In genomic region chr19:1853295-1854031, GRCh38 we compare ENCODE assay signal across 8 cellular contexts. TPM values are rescaled to one million over a fixed set of nuclear protein-coding genes. Genes with fewer than 3 reads are reported as not detected.
DNase-seq lines count a peak whose midpoint lies in the region; ATAC-seq and TF ChIP-seq lines count a peak whose summit lies in the region.

No MANE protein-coding gene starts in this region.

- H3K4me1 Mint-ChIP-seq in activated naive CD8-positive, alpha-beta T cell (ENCODE audit: low read depth): peaks cover 52% of the 10 kb centered on the region

- H2AFZ ChIP-seq in DND-41 (ENCODE audit: low read depth, low read length): no peak overlapping the region

- no peak overlapping the region; the same call in 1 of the 2 replicates for H3K4me2 ChIP-seq in DND-41 (ENCODE audit: insufficient read depth, low read length)

- peak overlapping the region; percentile 73 for H3K4me3 Mint-ChIP-seq in activated naive CD8-positive, alpha-beta T cell

- TF ChIP-seq CTCF in DND-41 (IDR thresholded peaks at IDR 0.05; ENCODE audit: borderline replicate concordance, extremely low read depth, low read length, poor library complexity, severe bottlenecking) (peak; percentile 89), cardiac muscle cell (IDR thresholded peaks at IDR 0.05; ENCODE audit: low read depth, low read length) (peak; percentile 94)

- no peak overlapping the region for H3K9ac ChIP-seq in DND-41 (ENCODE audit: low read depth, low read length)

- no peaks in the 10 kb centered on the region for H3K27me3 Mint-ChIP-seq in activated naive CD8-positive, alpha-beta T cell

- peaks cover 67% of the 10 kb centered on the region for H3K79me2 ChIP-seq in DND-41 (ENCODE audit: insufficient read depth, low read length)

- no peaks in the 10 kb centered on the region for H3K9me3 Mint-ChIP-seq in activated naive CD8-positive, alpha-beta T cell (ENCODE audit: low read depth)

- H3K27ac ChIP-seq in DND-41 (ENCODE audit: low read length) (no peak overlapping the region; the same call in 1 of the 2 replicates), cardiac muscle cell (no peak overlapping the region)

- H3K9me3 ChIP-seq in DND-41 (ENCODE audit: insufficient read depth, low read length, severe bottlenecking) (no peaks in the 10 kb centered on the region), cardiac muscle cell (ENCODE audit: low read depth) (no peaks in the 10 kb centered on the region)

- peaks cover 8% of the 10 kb centered on the region for H3K36me3 ChIP-seq in DND-41 (ENCODE audit: insufficient read depth, low read length)
- no peaks in the 10 kb centered on the region for H3K36me3 ChIP-seq in cardiac muscle cell

- ATAC-seq in DND-41 (ENCODE audit: insufficient read depth, low read depth) (peak; percentile 52), sciatic nerve (peak; percentile 20), GM19455 (IDR thresholded peaks at IDR 0.05; ENCODE audit: unreplicated experiment) (no peak), HG02970 (IDR thresholded peaks at IDR 0.05; ENCODE audit: low FRiP score, unreplicated experiment) (no peak)

- H3K4me3 ChIP-seq in DND-41 (ENCODE audit: low read depth in 1 of 2, low read length in 2 of 2): no peak overlapping the region
- no peak overlapping the region for H3K4me3 ChIP-seq in cardiac muscle cell

- H3K27ac Mint-ChIP-seq in activated naive CD8-positive, alpha-beta T cell: peak overlapping the region; percentile 88

- H3K27me3 ChIP-seq in DND-41 (ENCODE audit: insufficient read depth, low read length, poor library complexity) (no peaks in the 10 kb centered on the region), cardiac muscle cell (no peaks in the 10 kb centered on the region)

- H4K20me1 ChIP-seq in DND-41 (ENCODE audit: insufficient read depth, low read length): peaks cover 71% of the 10 kb centered on the region

- no peaks in the 10 kb centered on the region for H3K36me3 Mint-ChIP-seq in activated naive CD8-positive, alpha-beta T cell

- DNase-seq in DND-41 (peak; percentile 76), Kasumi-1 (lab: John Stamatoyannopoulos, UW) (peak; percentile 81 to 82), SW 1271 (lab: John Stamatoyannopoulos, UW) (peak; percentile 49 to 77), cardiac muscle cell (ENCODE audit: low read depth in 1 of 2, low spot score in 1 of 2) (peak; percentile 76 to 82), sciatic nerve (ENCODE audit: low spot score) (peak; percentile 84)

- H3K4me1 ChIP-seq in DND-41 (ENCODE audit: insufficient read depth, low read length) (peaks cover 35% of the 10 kb centered on the region), cardiac muscle cell (ENCODE audit: low read depth) (peaks cover 38% of the 10 kb centered on the region)

- intact Hi-C loops in sciatic nerve (cut with DNase I): no loop called here

RNA-seq across cellular contexts. Expression of gene REXO1, which starts 5.2 kb away (rescaled TPM):
- total RNA-seq in cardiac muscle cell: 24.4 and 39.7 TPM in 2 replicates
- 19.2 and 21.3 TPM in 2 replicates for polyA plus RNA-seq in cardiac muscle cell
- total RNA-seq in sciatic nerve: 34.2 TPM

RNA-seq across cellular contexts. Expression of gene KLF16, which starts 9.9 kb away (rescaled TPM):
- 5.3 and 9.3 TPM in 2 replicates for total RNA-seq in cardiac muscle cell
- 9.1 and 20.8 TPM in 2 replicates for polyA plus RNA-seq in cardiac muscle cell
- 20.2 TPM for total RNA-seq in sciatic nerve

RNA-seq across cellular contexts. Expression of gene ABHD17A, which starts 31.8 kb away (rescaled TPM):
- total RNA-seq in cardiac muscle cell: 198 and 203 TPM in 2 replicates
- 145 and 159 TPM in 2 replicates for polyA plus RNA-seq in cardiac muscle cell
- 78.9 TPM for total RNA-seq in sciatic nerve

RNA-seq across cellular contexts. Expression of gene ATP8B3, which starts 41.4 kb away (rescaled TPM):
- total RNA-seq in cardiac muscle cell (1.2 and 8.6 TPM in 2 replicates), sciatic nerve (2.3 TPM)
- 3.0 and 9.2 TPM in 2 replicates for polyA plus RNA-seq in cardiac muscle cell

RNA-seq across cellular contexts. Expression of gene ADAT3, which starts 51.7 kb away (rescaled TPM):
- total RNA-seq in cardiac muscle cell (11.2 and 16.3 TPM in 2 replicates), sciatic nerve (4.3 TPM)
- polyA plus RNA-seq in cardiac muscle cell: 5.9 and 14.3 TPM in 2 replicates

Comparison
In these comparisons a context has a peak if more than half of its experiments do, and no peak if none do; other contexts are left out.
1. ATAC-seq: peak in DND-41 (single experiment) and sciatic nerve (single experiment); none in GM19455 (single experiment) and HG02970 (single experiment).
2. Peak in every context shown above with its lines, with median percentiles within 50 percentile points of each other: DNase-seq.